Comparison of ENCODE assay signal across 5 cellular contexts in the genomic region with DNA sequence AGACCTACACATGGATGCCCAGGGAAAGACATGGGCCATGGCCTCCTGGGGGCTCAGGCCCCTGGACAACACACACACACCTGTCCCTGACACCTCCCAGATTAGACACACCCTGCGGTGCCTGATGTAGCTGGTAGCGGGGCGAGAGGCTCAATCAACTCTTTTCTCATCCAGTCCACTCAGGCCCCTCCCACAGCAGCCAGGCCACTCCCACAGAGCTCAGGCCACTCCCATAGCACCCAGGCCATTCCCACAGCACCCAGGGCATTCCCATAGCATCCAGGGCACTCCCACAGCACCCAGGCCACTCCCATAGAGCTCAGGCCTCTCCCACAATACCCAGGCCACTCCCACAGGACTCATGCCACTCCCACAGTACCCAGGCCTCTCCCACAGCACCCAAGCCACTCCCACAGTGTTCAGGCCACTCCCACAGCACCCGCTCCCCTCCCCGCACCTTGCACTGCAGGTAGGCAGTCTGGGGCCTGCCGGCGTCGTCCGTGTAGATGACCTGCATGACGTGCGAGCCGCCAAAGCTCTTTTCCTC. TPM values are rescaled to one million over a fixed set of nuclear protein-coding genes. Genes with fewer than 3 reads are reported as not detected.
DNase-seq lines count a peak whose midpoint lies in the region; ATAC-seq, FAIRE-seq and TF ChIP-seq lines count a peak whose summit lies in the region.
"Not testable (repeated sequence)": the region's sequence is repeated elsewhere in the genome, so short reads cannot be mapped to it uniquely, and the experiment has no call there.

No MANE protein-coding gene starts in this region.

- not testable (repeated sequence) for H3K27me3 Mint-ChIP-seq in activated CD4-positive, alpha-beta memory T cell treated with anti-CD3 and anti-CD28 coated beads, Interleukin-2, amount 10 ng/mL, durations not matched to agents 7 days and 5 days; effector memory CD8-positive, alpha-beta T cell

- not testable (repeated sequence) for H3K9me3 ChIP-seq in pancreas

- 79 to 90% methylated on average over 2 to 3 of the region's 12 CpGs for WGBS in pancreas, 2 donors

- H3K4me1 ChIP-seq in pancreas: not testable (repeated sequence)

- ATAC-seq in GM21526 (IDR thresholded peaks at IDR 0.05; ENCODE audit: low FRiP score, unreplicated experiment) (peak; percentile 40), HG03280 (IDR thresholded peaks at IDR 0.05; ENCODE audit: unreplicated experiment) (peak; percentile 48), pancreas (peak; percentile 53 to 73 (median 70))
- peak; percentile 38 for ATAC-seq in effector memory CD8-positive, alpha-beta T cell (replicated peaks)

- H3K36me3 Mint-ChIP-seq in activated CD4-positive, alpha-beta memory T cell treated with anti-CD3 and anti-CD28 coated beads, Interleukin-2, amount 10 ng/mL, durations not matched to agents 7 days and 5 days (ENCODE audit: low read depth); effector memory CD8-positive, alpha-beta T cell (ENCODE audit: insufficient read depth): not testable (repeated sequence)

- not testable (repeated sequence) for H3K4me3 ChIP-seq in pancreas

- H3K9me3 Mint-ChIP-seq in activated CD4-positive, alpha-beta memory T cell treated with anti-CD3 and anti-CD28 coated beads, Interleukin-2, amount 10 ng/mL, durations not matched to agents 7 days and 5 days; effector memory CD8-positive, alpha-beta T cell: not testable (repeated sequence)

- H3K4me1 Mint-ChIP-seq in activated CD4-positive, alpha-beta memory T cell treated with anti-CD3 and anti-CD28 coated beads, Interleukin-2, amount 10 ng/mL, durations not matched to agents 7 days and 5 days; effector memory CD8-positive, alpha-beta T cell (ENCODE audit: low read depth in 2 of 2): not testable (repeated sequence)

- POLR2A ChIA-PET in activated CD4-positive, alpha-beta memory T cell treated with anti-CD3 and anti-CD28 coated beads, Interleukin-2, amount 10 ng/mL, durations not matched to agents 7 days and 5 days (lab: Charles Lee): not testable (repeated sequence)

- H3K36me3 ChIP-seq in pancreas: not testable (repeated sequence)

- H3K4me3 Mint-ChIP-seq in activated CD4-positive, alpha-beta memory T cell treated with anti-CD3 and anti-CD28 coated beads, Interleukin-2, amount 10 ng/mL, durations not matched to agents 7 days and 5 days; effector memory CD8-positive, alpha-beta T cell: not testable (repeated sequence)

- peak; percentile 27 for DNase-seq in activated CD4-positive, alpha-beta memory T cell treated with anti-CD3 and anti-CD28 coated beads, Interleukin-2, amount 10 ng/mL, durations not matched to agents 7 days and 5 days
- DNase-seq in effector memory CD8-positive, alpha-beta T cell: peak; percentile 50 to 63 (median 57)
- peak; percentile 60 to 94 (median 86) for DNase-seq in pancreas

- intact Hi-C loops in pancreas (cut with DNase I): not testable (repeated sequence)

- not testable (repeated sequence) for FAIRE-seq in pancreas (lab: Jason Lieb, UNC)

- not testable (repeated sequence) for H3K27ac ChIP-seq in pancreas

- H3K27me3 ChIP-seq in pancreas: not testable (repeated sequence)

- not testable (repeated sequence) for H3K27ac Mint-ChIP-seq in activated CD4-positive, alpha-beta memory T cell treated with anti-CD3 and anti-CD28 coated beads, Interleukin-2, amount 10 ng/mL, durations not matched to agents 7 days and 5 days; effector memory CD8-positive, alpha-beta T cell

- not testable (repeated sequence) for TF ChIP-seq CTCF in pancreas (IDR thresholded peaks at IDR 0.05)

- CTCF ChIA-PET in activated CD4-positive, alpha-beta memory T cell treated with anti-CD3 and anti-CD28 coated beads, Interleukin-2, amount 10 ng/mL, durations not matched to agents 7 days and 5 days (lab: Charles Lee): not testable (repeated sequence)

RNA-seq across cellular contexts. Expression of a gene that starts 11.9 kb away (rescaled TPM):
- total RNA-seq in activated CD4-positive, alpha-beta memory T cell treated with anti-CD3 and anti-CD28 coated beads, Interleukin-2, amount 10 ng/mL, durations not matched to agents 7 days and 5 days: 10 to 100 TPM; 41.7 to 46.5 TPM
- 10 to 100 TPM; 16.5 to 20.6 (median 17.7) TPM for total RNA-seq in pancreas
- polyA plus RNA-seq in pancreas: 10 to 100 TPM; 56.3 to 59.8 TPM

RNA-seq across cellular contexts. Expression of a gene that starts 25.8 kb away (rescaled TPM):
- 10 to 100 TPM; 19.5 to 19.8 TPM for total RNA-seq in activated CD4-positive, alpha-beta memory T cell treated with anti-CD3 and anti-CD28 coated beads, Interleukin-2, amount 10 ng/mL, durations not matched to agents 7 days and 5 days
- total RNA-seq in pancreas: 1 to 10 TPM; 5.1 to 9.3 (median 7.6) TPM
- 10 to 100 TPM; 12.3 to 18.4 TPM for polyA plus RNA-seq in pancreas

RNA-seq across cellular contexts. Expression of a gene that starts 25.9 kb away (rescaled TPM):
- total RNA-seq in activated CD4-positive, alpha-beta memory T cell treated with anti-CD3 and anti-CD28 coated beads, Interleukin-2, amount 10 ng/mL, durations not matched to agents 7 days and 5 days: 10 to 100 TPM in 1 of 2 experiments, 1 to 10 TPM in 1; 9.4 to 10.4 TPM
- total RNA-seq in pancreas: 1 to 10 TPM; 3.5 to 6.9 (median 5.3) TPM
- 1 to 10 TPM; 7.3 to 9.3 TPM for polyA plus RNA-seq in pancreas

RNA-seq across cellular contexts. Expression of a gene that starts 27.0 kb away (rescaled TPM):
- 1 to 10 TPM; 8.7 to 9.6 TPM for total RNA-seq in activated CD4-positive, alpha-beta memory T cell treated with anti-CD3 and anti-CD28 coated beads, Interleukin-2, amount 10 ng/mL, durations not matched to agents 7 days and 5 days
- 10 to 100 TPM in 2 of 6 donors, 1 to 10 TPM in 4; 7.8 to 12.9 (median 8.4) TPM for total RNA-seq in pancreas
- polyA plus RNA-seq in pancreas: 10 to 100 TPM; 39.2 to 93.4 TPM

RNA-seq across cellular contexts. Expression of a gene that starts 52.9 kb away (rescaled TPM):
- total RNA-seq in activated CD4-positive, alpha-beta memory T cell treated with anti-CD3 and anti-CD28 coated beads, Interleukin-2, amount 10 ng/mL, durations not matched to agents 7 days and 5 days: 10 to 100 TPM; 13.2 to 14.0 TPM
- 10 to 100 TPM in 1 of 6 donors, 1 to 10 TPM in 5; 6.0 to 10.9 (median 6.7) TPM for total RNA-seq in pancreas
- polyA plus RNA-seq in pancreas: 10 to 100 TPM; 20.3 to 38.4 TPM

Comparison
In these comparisons a context has a peak if more than half of its experiments do, and no peak if none do; other contexts are left out.
1. DNase-seq: peak in every context shown above with its lines; median percentile 86 in pancreas; 57 in effector memory CD8-positive, alpha-beta T cell; 27 in activated CD4-positive, alpha-beta memory T cell treated with anti-CD3 and anti-CD28 coated beads, Interleukin-2, amount 10 ng/mL, durations not matched to agents 7 days and 5 days.